25 cellular contexts compared by ENCODE assay signal in genomic region chrX:116413273-116413672, GRCh38. TPM values are rescaled to one million over a fixed set of nuclear protein-coding genes. Genes with fewer than 3 reads are reported as not detected.
"Had no signal": no experiment of that assay in that cellular context is flagged by ENCODE, and none has a peak within 500 bp of the region (broad histone marks: within the 10 kb centered on the region; RNA-seq: fewer than 3 reads in every experiment).

No MANE protein-coding gene starts in this region.

- H3K27me3 ChIP-seq: SJCRH30 had no signal

- H3K36me3 ChIP-seq: SJCRH30 had no signal

- ATAC-seq: HepG2, Panc1, PC-3, Right ventricle myocardium inferior, SK-N-SH treated with all-trans-retinoic acid at 6 μM for 48 hours had no signal

- H3K9me3 ChIP-seq: SJCRH30 had no signal

- FAIRE-seq: HepG2 had no signal

- H3K27ac ChIP-seq: SJCRH30 had no signal

- H3K4me1 ChIP-seq: SJCRH30 had no signal

- DNase-seq: IMR-90, Karpas-422, KG1, MM.1S, NCI-H1092 treated with DMSO at 0.1 percent for 48 hours, NCI-H1436, NCI-H187, NCI-H2029, NCI-H2081 treated with DMSO at 0.1 percent for 48 hours, NCI-H2171, NCI-H226, NCI-H446, NCI-H510A, NCI-H524 treated with DMSO at 0.1 percent for 48 hours, NCI-H69, NCI-H774, PC-3, SHP77 treated with DMSO at 0.1 percent for 48 hours, SJCRH30 had no signal

- H3K4me3 ChIP-seq: SJCRH30 had no signal

RNA-seq across cellular contexts. Expression of gene SLC6A14, which starts 23.1 kb away (rescaled TPM):
- total RNA-seq: HT1080, IMR-90, OCI-LY7, Right ventricle myocardium inferior, SJCRH30 had no signal

RNA-seq across cellular contexts. Expression of gene CT83, which starts 49.5 kb away (rescaled TPM):
- total RNA-seq: HepG2, HT1080, IMR-90, OCI-LY7, PC-3, Right ventricle myocardium inferior, SJCRH30 had no signal
